ENCODE assay signal across 16 cellular contexts in genomic region chr2:97724501-97724900, GRCh38.
"Had no signal": no experiment of that assay in that cellular context is flagged by ENCODE, and none has a peak within 500 bp of the region (broad histone marks: within the 10 kb centered on the region; RNA-seq: fewer than 3 reads in every experiment).

No MANE protein-coding gene starts in this region.

- H3K27ac Mint-ChIP-seq: activated CD4-positive, alpha-beta T cell treated with anti-CD3 and anti-CD28 coated beads for 36 hours; activated CD8-positive, alpha-beta memory T cell treated with anti-CD3 and anti-CD28 coated beads, Interleukin-2, amount 10 ng/mL, durations not matched to agents 7 days and 5 days; activated naive CD4-positive, alpha-beta T cell treated with anti-CD3 and anti-CD28 coated beads, Interleukin-2, amount 10 ng/mL, durations not matched to agents 7 days and 5 days; nephron progenitor cell; WTC11 had no signal

- ATAC-seq: activated CD4-positive, alpha-beta T cell treated with anti-CD3 and anti-CD28 coated beads for 36 hours; activated CD8-positive, alpha-beta memory T cell treated with anti-CD3 and anti-CD28 coated beads, Interleukin-2, amount 10 ng/mL, durations not matched to agents 7 days and 5 days; heart right ventricle; right cardiac atrium; WTC11 had no signal

- H3K27me3 Mint-ChIP-seq: activated CD4-positive, alpha-beta T cell treated with anti-CD3 and anti-CD28 coated beads for 36 hours; activated CD8-positive, alpha-beta memory T cell treated with anti-CD3 and anti-CD28 coated beads, Interleukin-2, amount 10 ng/mL, durations not matched to agents 7 days and 5 days; activated naive CD4-positive, alpha-beta T cell treated with anti-CD3 and anti-CD28 coated beads, Interleukin-2, amount 10 ng/mL, durations not matched to agents 7 days and 5 days; stimulated activated naive CD8-positive, alpha-beta T cell treated with anti-CD3 and anti-CD28 coated beads, Interleukin-15, Interleukin-2, amounts not matched to agents 100 ng/mL and 50 ng/mL, for 24 hours had no signal

- H3K9me3 Mint-ChIP-seq: activated naive CD4-positive, alpha-beta T cell treated with anti-CD3 and anti-CD28 coated beads, Interleukin-2, amount 10 ng/mL, durations not matched to agents 7 days and 5 days; stimulated activated naive CD8-positive, alpha-beta T cell treated with anti-CD3 and anti-CD28 coated beads, Interleukin-15, Interleukin-2, amounts not matched to agents 100 ng/mL and 50 ng/mL, for 24 hours had no signal

- H3K27me3 ChIP-seq: heart right ventricle, transverse colon had no signal

- H3K36me3 Mint-ChIP-seq: WTC11 had no signal

- H3K4me3 ChIP-seq: adrenal gland, breast epithelium, coronary artery, heart right ventricle, SK-N-MC, transverse colon had no signal

- H3K27ac ChIP-seq: adrenal gland, breast epithelium, coronary artery, SK-N-MC, transverse colon had no signal

- H3K36me3 ChIP-seq: adrenal gland, breast epithelium, heart right ventricle, transverse colon had no signal

- H3K4me1 ChIP-seq: adrenal gland, breast epithelium, transverse colon had no signal

- DNase-seq: activated CD4-positive, alpha-beta T cell treated with anti-CD3 and anti-CD28 coated beads for 36 hours; activated CD4-positive, alpha-beta T cell treated with anti-CD3 and anti-CD28 coated beads, Interleukin-2, amount 50 U/mL, for 48 hours; activated CD8-positive, alpha-beta memory T cell treated with anti-CD3 and anti-CD28 coated beads, Interleukin-2, amount 10 ng/mL, durations not matched to agents 7 days and 5 days; activated naive CD4-positive, alpha-beta T cell treated with anti-CD3 and anti-CD28 coated beads, Interleukin-2, amount 10 ng/mL, durations not matched to agents 7 days and 5 days; activated T-cell treated with anti-CD3 and anti-CD28 coated beads, Interleukin-2, amount 50 U/mL, for 1 hour; adrenal gland; heart right ventricle; nephron progenitor cell; occipital lobe; right cardiac atrium; transverse colon had no signal

- H3K4me3 Mint-ChIP-seq: activated CD4-positive, alpha-beta T cell treated with anti-CD3 and anti-CD28 coated beads for 36 hours; activated CD8-positive, alpha-beta memory T cell treated with anti-CD3 and anti-CD28 coated beads, Interleukin-2, amount 10 ng/mL, durations not matched to agents 7 days and 5 days; activated naive CD4-positive, alpha-beta T cell treated with anti-CD3 and anti-CD28 coated beads, Interleukin-2, amount 10 ng/mL, durations not matched to agents 7 days and 5 days; nephron progenitor cell; stimulated activated naive CD8-positive, alpha-beta T cell treated with anti-CD3 and anti-CD28 coated beads, Interleukin-15, Interleukin-2, amounts not matched to agents 100 ng/mL and 50 ng/mL, for 24 hours; WTC11 had no signal

- H3K9me3 ChIP-seq: adrenal gland, transverse colon had no signal
